ENCODE assay signal across 8 cellular contexts in the genomic region with DNA sequence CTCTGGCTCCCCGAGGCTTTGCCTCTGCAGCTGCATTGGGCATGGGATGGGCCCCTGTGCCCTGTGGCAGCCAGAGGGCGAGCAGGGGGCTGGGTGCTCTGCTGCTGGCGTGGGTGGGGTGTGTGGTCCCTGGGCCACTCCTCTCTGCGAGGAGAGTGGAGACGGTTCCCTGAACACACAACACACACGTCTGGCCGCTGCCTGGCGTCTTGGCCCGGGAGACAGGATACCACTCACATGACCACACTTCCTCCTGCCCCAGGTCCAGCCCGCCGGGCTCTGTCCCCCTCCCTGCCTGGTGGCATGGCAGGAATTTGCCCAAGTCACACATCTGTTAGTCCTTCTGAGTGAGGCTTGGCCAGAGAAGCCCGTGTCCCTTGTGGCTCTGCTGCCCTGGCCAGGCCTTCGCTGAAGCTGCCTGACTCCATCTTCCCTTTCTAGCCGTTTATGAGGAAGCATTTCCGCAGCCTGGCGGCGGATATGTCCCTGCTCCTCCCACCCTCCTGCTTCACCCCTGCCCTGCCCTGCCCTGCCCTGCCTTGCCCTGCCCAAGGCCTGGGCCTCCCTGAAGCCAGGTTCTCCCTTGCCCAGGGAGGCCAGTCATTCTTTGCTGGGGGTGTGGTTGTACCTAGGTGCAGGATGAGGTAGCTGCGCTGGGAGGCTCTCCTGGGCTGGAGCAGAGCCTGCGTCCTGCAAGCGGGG. TPM values are rescaled to one million over a fixed set of nuclear protein-coding genes. Genes with fewer than 3 reads are reported as not detected.
DNase-seq lines count a peak whose midpoint lies in the region; ATAC-seq and TF ChIP-seq lines count a peak whose summit lies in the region.

No MANE protein-coding gene starts in this region.

- TF ChIP-seq CTCF in dorsolateral prefrontal cortex (IDR thresholded peaks at IDR 0.05 in 54 of 56, conservative IDR thresholded peaks at IDR 0.05 in 2 of 56; ENCODE audit: low read depth in 1 of 56, partially characterized antibody in 56 of 56) = peak in 2 of 56 donors; percentile 10 to 12

- H3K4me1 ChIP-seq in thymus (ENCODE audit: control insufficient read depth, insufficient read depth, low read length) = peaks cover 6% of the 10 kb centered on the region

- peaks cover 1% of the 10 kb centered on the region for H3K36me3 Mint-ChIP-seq in memory B cell

- intact Hi-C loops in dorsolateral prefrontal cortex (cut with DNase I) = no loop called here

- peaks cover 22% of the 10 kb centered on the region for H3K4me1 Mint-ChIP-seq in memory B cell

- H3K27me3 Mint-ChIP-seq in memory B cell = no peaks in the 10 kb centered on the region

- ATAC-seq in memory B cell (ENCODE audit: low read depth) = no peak
- no peak for ATAC-seq in GM18517 (IDR thresholded peaks at IDR 0.05; ENCODE audit: unreplicated experiment)
- ATAC-seq in HG02798 (IDR thresholded peaks at IDR 0.05; ENCODE audit: poor library complexity, unreplicated experiment) = no peak

- H3K9me3 ChIP-seq in thymus (ENCODE audit: control insufficient read depth) = no peaks in the 10 kb centered on the region

- DNase-seq in C1 segment of cervical spinal cord (lab: John Stamatoyannopoulos, UW) = peak in 9 of 14 donors; percentile 9 to 59 (median 40)
- DNase-seq in NCI-H226 = peak; percentile 83
- DNase-seq in dorsolateral prefrontal cortex = peak in 2 of 10 donors; percentile 26 to 57
- no peak for DNase-seq in memory B cell (ENCODE audit: low spot score in 2 of 2)
- no peak for DNase-seq in NCI-H748 treated with DMSO at 0.1 percent for 48 hours (lab: John Stamatoyannopoulos, UW)

- H3K9me3 Mint-ChIP-seq in memory B cell = no peaks in the 10 kb centered on the region

- WGBS in thymus = 69% methylated on average over 20 of the region's 20 CpGs

- peak overlapping the region; percentile 67 for H3K27ac Mint-ChIP-seq in memory B cell

- H3K36me3 ChIP-seq in thymus (ENCODE audit: control insufficient read depth, insufficient read depth) = peaks cover 2% of the 10 kb centered on the region

- H3K27ac ChIP-seq in dorsolateral prefrontal cortex = peak overlapping the region in 56 of 59 donors; percentile 4 to 96 (median 88)
- peak overlapping the region; percentile 32 for H3K27ac ChIP-seq in thymus (ENCODE audit: low read depth)

- peak overlapping the region in 58 of 59 donors; percentile 10 to 99 (median 90) for H3K4me3 ChIP-seq in dorsolateral prefrontal cortex
- no peak overlapping the region for H3K4me3 ChIP-seq in thymus (ENCODE audit: low read length)

- peak overlapping the region; percentile 54 for H3K4me3 Mint-ChIP-seq in memory B cell

- no peaks in the 10 kb centered on the region for H3K27me3 ChIP-seq in dorsolateral prefrontal cortex
- no peaks in the 10 kb centered on the region for H3K27me3 ChIP-seq in thymus (ENCODE audit: control insufficient read depth, insufficient read depth)

RNA-seq across cellular contexts. Expression of a gene that starts 3.0 kb away (rescaled TPM):
- 100 to 1,000 TPM in 11 of 120 experiments, 10 to 100 TPM in 109; 62.3 to 111 (median 85.4) TPM for total RNA-seq in dorsolateral prefrontal cortex
- polyA plus RNA-seq in thymus = 222 TPM

RNA-seq across cellular contexts. Expression of a gene that starts 32.5 kb away (rescaled TPM):
- total RNA-seq in dorsolateral prefrontal cortex = 100 to 1,000 TPM in 7 of 120 experiments, 10 to 100 TPM in 113; 51.1 to 113 (median 76.1) TPM
- polyA plus RNA-seq in thymus = 30.0 TPM

Comparison
In these comparisons a context has a peak if more than half of its experiments do, and no peak if none do; other contexts are left out.
1. DNase-seq: peak in C1 segment of cervical spinal cord (9 of 14) and NCI-H226 (single experiment); none in memory B cell (0 of 2) and NCI-H748 treated with DMSO at 0.1 percent for 48 hours (single experiment).